Comparison of ENCODE assay signal across 28 cellular contexts in genomic region chr17:75918112-75918445, GRCh38.
"Had no signal": no experiment of that assay in that cellular context is flagged by ENCODE, and none has a peak within 500 bp of the region (broad histone marks: within the 10 kb centered on the region; RNA-seq: fewer than 3 reads in every experiment).

No MANE protein-coding gene starts in this region.

- H3K4me3 Mint-ChIP-seq: mesothelial cell of epicardium; naive B cell; natural killer cell; nephron progenitor cell; neural progenitor cell; stimulated activated naive B cell treated with anti-CD40 and anti-IgM and Interleukin-4, amounts not matched to agents 10 μg/mL and 1 μg/mL and 100 μg/mL, for 72 hours; type B pancreatic cell had no signal

- H3K27ac Mint-ChIP-seq: mesothelial cell of epicardium; nephron progenitor cell; neural progenitor cell; progenitor cell of endocrine pancreas; stimulated activated naive B cell treated with anti-CD40 and anti-IgM and Interleukin-4, amounts not matched to agents 10 μg/mL and 1 μg/mL and 100 μg/mL, for 72 hours; type B pancreatic cell had no signal

- ATAC-seq: left colon; left lung; lower lobe of right lung; natural killer cell; right lobe of liver; stimulated activated naive B cell treated with anti-CD40 and anti-IgM and Interleukin-4, amounts not matched to agents 10 μg/mL and 1 μg/mL and 100 μg/mL, for 72 hours; stimulated activated naive CD8-positive, alpha-beta T cell treated with anti-CD3 and anti-CD28 coated beads, Interleukin-15, Interleukin-2, amounts not matched to agents 100 U/mL and 50 U/mL, for 24 hours had no signal

- H3K36me3 ChIP-seq: neural progenitor cell, ovary, right lobe of liver, vagina had no signal

- H3K4me3 ChIP-seq: left lung, lower lobe of right lung, neural progenitor cell, ovary, right atrium auricular region, right lobe of liver, smooth muscle cell, suprapubic skin, thoracic aorta, tibial artery, vagina had no signal

- H3K9me3 ChIP-seq: left lung, lower lobe of right lung, ovary, right atrium auricular region, right lobe of liver, suprapubic skin, thoracic aorta, tibial artery, vagina had no signal

- H3K4me1 Mint-ChIP-seq: mesothelial cell of epicardium, naive B cell, neural progenitor cell had no signal

- H3K36me3 Mint-ChIP-seq: naive B cell, natural killer cell had no signal

- H3K4me1 ChIP-seq: left lung, lower lobe of right lung, neural progenitor cell, tibial artery, vagina had no signal

- H3K4me2 ChIP-seq: neural progenitor cell, smooth muscle cell had no signal

- DNase-seq: hypothalamus; immature natural killer cell; kidney; left colon; left lung; lower lobe of right lung; mammary epithelial cell; mesendoderm; naive B cell; natural killer cell; nephron progenitor cell; ovary; right lobe of liver; stimulated activated CD4-positive, alpha-beta T cell treated with anti-CD3 and anti-CD28 coated beads, Interleukin-1b, Interleukin-23, amount 100 ng/mL, for 48 hours; stimulated activated CD4-positive, alpha-beta T cell treated with anti-CD3 and anti-CD28 coated beads, Interleukin-2, amount 100 ng/mL, for 48 hours; stimulated activated CD4-positive, alpha-beta T cell treated with anti-CD3 and anti-CD28 coated beads, Interleukin-4, amount 100 ng/mL, for 4 hours; stimulated activated naive B cell treated with anti-CD40 and anti-IgM and Interleukin-4, amounts not matched to agents 10 μg/mL and 1 μg/mL and 100 μg/mL, for 72 hours; stimulated activated naive CD8-positive, alpha-beta T cell treated with anti-CD3 and anti-CD28 coated beads, Interleukin-15, Interleukin-2, amounts not matched to agents 100 U/mL and 50 U/mL, for 24 hours; tibial artery had no signal

- H3K27ac ChIP-seq: left lung, lower lobe of right lung, neural progenitor cell, ovary, right atrium auricular region, right lobe of liver, suprapubic skin, thoracic aorta, tibial artery, vagina had no signal

- H2AFZ ChIP-seq: neural progenitor cell had no signal

- H3K9ac ChIP-seq: neural progenitor cell had no signal

- H3K27me3 ChIP-seq: left lung, neural progenitor cell, ovary, right atrium auricular region, right lobe of liver, suprapubic skin, tibial artery, vagina had no signal

- H3K27me3 Mint-ChIP-seq: naive B cell; progenitor cell of endocrine pancreas; stimulated activated naive B cell treated with anti-CD40 and anti-IgM and Interleukin-4, amounts not matched to agents 10 μg/mL and 1 μg/mL and 100 μg/mL, for 72 hours; type B pancreatic cell had no signal
